In genomic region chr4:183182873-183183725, GRCh38 we compare ENCODE assay signal across 8 cellular contexts.
DNase-seq lines count a peak whose midpoint lies in the region; ATAC-seq and TF ChIP-seq lines count a peak whose summit lies in the region.

No MANE protein-coding gene starts in this region.

- no peaks in the 10 kb centered on the region for H3K9me3 ChIP-seq in H9 (ENCODE audit: control insufficient read depth, low read depth, low read length)
- H3K9me3 ChIP-seq in PC-9 (ENCODE audit: insufficient read depth, low read depth): no peaks in the 10 kb centered on the region

- H3K27ac Mint-ChIP-seq in H9: peak overlapping the region; percentile 98 to 99 (median 99)

- peak overlapping the region; percentile 39 for H4K5ac ChIP-seq in H9 (ENCODE audit: insufficient read length, low read depth, low read length)

- H3K27me3 ChIP-seq in H9 (ENCODE audit: insufficient read depth, low read length) (no peaks in the 10 kb centered on the region), PC-9 (ENCODE audit: insufficient read depth, low read depth) (no peaks in the 10 kb centered on the region)

- H3T11ph ChIP-seq in H9 (ENCODE audit: low read length): no peak overlapping the region

- H2AFZ ChIP-seq in H9 (ENCODE audit: low read length) (no peak overlapping the region), PC-9 (no peak overlapping the region)

- peaks cover 7% of the 10 kb centered on the region; the same call in 1 of the 2 replicates for H3F3A ChIP-seq in PC-9 (ENCODE audit: insufficient read depth, low read depth)

- H2BK5ac ChIP-seq in H9 (ENCODE audit: insufficient read length, low read length): peak overlapping the region; percentile 74

- peak overlapping the region; percentile 88; the same call in 1 of the 2 replicates for H3K14ac ChIP-seq in H9 (ENCODE audit: insufficient read depth, low read length)

- CTCF ChIA-PET in PC-9 (lab: Charles Lee): interaction anchor here (0.7 kb wide), 1 partner anchor 48 kb away, joined by 6 read pairs; no protein-coding TSS in a partner anchor

- peaks cover 71 to 77% of the 10 kb centered on the region in 2 experiments for H3K4me1 Mint-ChIP-seq in H9

- H3K4ac ChIP-seq in H9 (ENCODE audit: low read depth, low read length): no peak overlapping the region

- H3K79me1 ChIP-seq in H9 (ENCODE audit: insufficient read depth, low read depth, low read length, poor library complexity, severe bottlenecking): no peaks in the 10 kb centered on the region

- POLR2A ChIA-PET in PC-9 (lab: Charles Lee; ENCODE audit: unreplicated experiment): interaction anchor here (0.5 to 0.6 kb wide), 2 partner anchors 59 to 1466 kb away, joined by 5 to 27 read pairs; partner anchors contain the start of genes CASP3 and PRIMPOL

- H3K23ac ChIP-seq in H9 (ENCODE audit: insufficient read length, low read depth, low read length): no peak overlapping the region

- no peak for TF ChIP-seq CTCF in H9 (conservative IDR thresholded peaks at IDR 0.05)
- TF ChIP-seq CTCF in PC-9 (conservative IDR thresholded peaks at IDR 0.05): no peak
- TF ChIP-seq CTCF in choroid plexus epithelial cell (conservative IDR thresholded peaks at IDR 0.05; ENCODE audit: low read depth, low read length): no peak

- no peak overlapping the region for H3K9ac ChIP-seq in H9 (ENCODE audit: extremely low read depth, insufficient read length, low read length)

- no peak for ATAC-seq in GM18498 (IDR thresholded peaks at IDR 0.05; ENCODE audit: unreplicated experiment)

- BruUV-seq in PC-9 (replicated peaks; lab: Mats Ljungman, UMichigan): no TSS peak

- peaks cover 23% of the 10 kb centered on the region for H3K4me1 ChIP-seq in H9 (ENCODE audit: insufficient read depth, low read length)
- peaks cover 15% of the 10 kb centered on the region; the same call in 1 of the 2 replicates for H3K4me1 ChIP-seq in PC-9 (replicated peaks; ENCODE audit: insufficient read depth)

- intact Hi-C loops in PC-9 (cut with micrococcal nuclease; ENCODE audit: unreplicated experiment): loop anchor here (2.0 to 5.0 kb wide), 3 partner anchors 51 to 86 kb away; partner anchors contain the start of gene WWC2

- no peak overlapping the region for H3K4me3 ChIP-seq in PC-9
- peak overlapping the region; percentile 11 for H3K4me3 ChIP-seq in choroid plexus epithelial cell (ENCODE audit: low read depth, low read length)

- no peak overlapping the region for H2BK20ac ChIP-seq in H9 (ENCODE audit: low read depth, low read length, poor library complexity, severe bottlenecking)

- H3K4me2 ChIP-seq in H9 (ENCODE audit: insufficient read depth, insufficient read length, low read length) (peak overlapping the region; percentile 69), PC-9 (peak overlapping the region; percentile 51; the same call in 1 of the 2 replicates)

- DNase-seq in A172 (ENCODE audit: low spot score) (peak; percentile 93), H9 (peak; percentile 94), PC-9 (peak; percentile 73 to 84), choroid plexus epithelial cell (ENCODE audit: low read depth) (peak; percentile 90), myocyte (ENCODE audit: low read depth) (peak; percentile 86), NCI-H2227 treated with DMSO at 0.1 percent for 48 hours (lab: John Stamatoyannopoulos, UW) (no peak), ureter (ENCODE audit: low spot score) (no peak)

- no CpG with 5 or more reads among the region's 14 CpGs for WGBS in H9 (ENCODE audit: extremely low coverage, insufficient read length, low lambda C conversion rate)

- H2AK5ac ChIP-seq in H9 (ENCODE audit: insufficient read length, low read length): no peak overlapping the region

- no peaks in the 10 kb centered on the region for H3K9me2 ChIP-seq in PC-9 (ENCODE audit: insufficient read depth)

- no peak overlapping the region for H4K91ac ChIP-seq in H9 (ENCODE audit: insufficient read length, low read depth, low read length)

- H3K18ac ChIP-seq in H9 (ENCODE audit: insufficient read length, low read depth, low read length): peak overlapping the region; percentile 98

- H2BK120ac ChIP-seq in H9 (ENCODE audit: low read depth, low read length, poor library complexity, severe bottlenecking): no peak overlapping the region

- H3K79me2 ChIP-seq in H9 (ENCODE audit: insufficient read depth, low read length) (peaks cover 17% of the 10 kb centered on the region; the same call in 1 of the 2 replicates), PC-9 (ENCODE audit: low read depth) (0 out of 2 replicates have a peak, but pooled peaks cover 6% of the 10 kb centered on the region)

- H3K27ac ChIP-seq in H9 (ENCODE audit: insufficient read length, low read depth, low read length): peak overlapping the region; percentile 99
- H3K27ac ChIP-seq in PC-9: 0 out of 2 replicates have a peak overlapping the region, but pooled peaks have one; percentile 29

- H4K20me1 ChIP-seq in H9 (ENCODE audit: control insufficient read depth, insufficient read depth, insufficient read length): no peaks in the 10 kb centered on the region
- no peaks in the 10 kb centered on the region for H4K20me1 ChIP-seq in PC-9 (ENCODE audit: insufficient read depth)

- H2BK12ac ChIP-seq in H9 (ENCODE audit: insufficient read length, low read depth, low read length): peak overlapping the region; percentile 59

- no peaks in the 10 kb centered on the region for H3K36me3 ChIP-seq in PC-9 (ENCODE audit: low read depth)

- peak overlapping the region; percentile 54 to 74 for H3K4me3 Mint-ChIP-seq in H9

- H3K23me2 ChIP-seq in H9 (ENCODE audit: insufficient read length, low read depth, low read length, poor library complexity, severe bottlenecking): peaks cover 4% of the 10 kb centered on the region

- peaks cover 5% of the 10 kb centered on the region in 2 experiments for H3K9me3 Mint-ChIP-seq in H9

- no peaks in the 10 kb centered on the region; the same call in 1 of the 2 replicates for H3K27me3 Mint-ChIP-seq in H9 (ENCODE audit: low read depth)

- no peak overlapping the region for H3K56ac ChIP-seq in H9 (ENCODE audit: insufficient read length, low read depth, low read length)

- H3K36me3 Mint-ChIP-seq in H9 (ENCODE audit: insufficient read depth in 1 of 3, low read depth in 3 of 3): peaks cover 5 to 16% (median 13%) of the 10 kb centered on the region in 3 experiments

- no peak overlapping the region for H4K8ac ChIP-seq in H9 (replicated peaks; ENCODE audit: insufficient read length, low read depth, low read length)

- H2BK15ac ChIP-seq in H9 (ENCODE audit: low read depth, low read length): no peak overlapping the region

Comparison
In these comparisons a context has a peak if more than half of its experiments do, and no peak if none do; other contexts are left out.
1. DNase-seq: peak in A172 (single experiment), H9 (single experiment), PC-9 (2 of 2), choroid plexus epithelial cell (single experiment) and myocyte (single experiment); none in NCI-H2227 treated with DMSO at 0.1 percent for 48 hours (single experiment) and ureter (single experiment).